In genomic region chr5:154118385-154118784, GRCh38 we compare ENCODE assay signal across 13 cellular contexts.
DNase-seq lines count a peak whose midpoint lies in the region; ATAC-seq and TF ChIP-seq lines count a peak whose summit lies in the region.
"Had no signal": no experiment of that assay in that cellular context is flagged by ENCODE, and none has a peak within 500 bp of the region (broad histone marks: within the 10 kb centered on the region; RNA-seq: fewer than 3 reads in every experiment).

No MANE protein-coding gene starts in this region.

- peak overlapping the region; percentile 6 for H3K27ac ChIP-seq in C4-2B
- no peak overlapping the region for H3K27ac ChIP-seq in OCI-LY7 (ENCODE audit: low read depth, low read length, poor library complexity, severe bottlenecking)
- H3K27ac ChIP-seq in neuronal stem cell (replicated peaks; ENCODE audit: low read length): no peak overlapping the region
- no peak overlapping the region for H3K27ac ChIP-seq in CD4-positive, alpha-beta memory T cell (ENCODE audit: low read depth, low read length)
- H3K27ac ChIP-seq: SJSA1 had no signal

- BruUV-seq in OCI-LY7 (replicated peaks; lab: Mats Ljungman, UMichigan): no TSS peak

- H3K27me3 ChIP-seq in neuronal stem cell (ENCODE audit: control insufficient read depth in 3 of 3, insufficient read depth in 3 of 3, low read depth in 1 of 3, low read length in 3 of 3): no peaks in the 10 kb centered on the region
- no peaks in the 10 kb centered on the region for H3K27me3 ChIP-seq in CD4-positive, alpha-beta memory T cell (ENCODE audit: insufficient read depth, low read length)
- H3K27me3 ChIP-seq: SJSA1 had no signal

- no peaks in the 10 kb centered on the region for H3K79me1 ChIP-seq in neuronal stem cell (ENCODE audit: low read depth, low read length)

- no peaks in the 10 kb centered on the region for H3K79me2 ChIP-seq in OCI-LY7 (ENCODE audit: insufficient read depth, low read depth, low read length)

- no peaks in the 10 kb centered on the region for H3K4me1 Mint-ChIP-seq in CD4-positive, alpha-beta memory T cell
- H3K4me1 Mint-ChIP-seq: CD4-positive, CD25-positive, alpha-beta regulatory T cell had no signal

- no peak overlapping the region for H2AK5ac ChIP-seq in neuronal stem cell (ENCODE audit: low read depth, low read length)

- H3K27me3 Mint-ChIP-seq in CD4-positive, alpha-beta memory T cell: peaks cover 6 to 8% of the 10 kb centered on the region in 2 donors

- CTCF ChIA-PET in OCI-LY7 (lab: Charles Lee; ENCODE audit: unreplicated experiment): no interaction called here
- CTCF ChIA-PET in CD4-positive, alpha-beta memory T cell (lab: Charles Lee; ENCODE audit: partially characterized antibody): no interaction called here

- no peaks in the 10 kb centered on the region for H3K9me2 ChIP-seq in OCI-LY7 (ENCODE audit: insufficient read depth, low read length)

- H3K9me3 ChIP-seq in OCI-LY7 (ENCODE audit: low read length): no peaks in the 10 kb centered on the region
- H3K9me3 ChIP-seq in neuronal stem cell (replicated peaks in 1 of 2; ENCODE audit: control insufficient read depth in 2 of 2, insufficient read depth in 1 of 2, low read depth in 1 of 2, low read length in 2 of 2): no peaks in the 10 kb centered on the region
- H3K9me3 ChIP-seq in CD4-positive, alpha-beta memory T cell (ENCODE audit: control insufficient read depth in 1 of 2, low read length in 2 of 2): no peaks in the 10 kb centered on the region
- H3K9me3 ChIP-seq: SJSA1 had no signal

- no peak overlapping the region for H3K4ac ChIP-seq in neuronal stem cell (ENCODE audit: low read length)

- H3K4me3 ChIP-seq in OCI-LY7 (ENCODE audit: low read depth, low read length, poor library complexity, severe bottlenecking): no peak overlapping the region
- H3K4me3 ChIP-seq in neuronal stem cell (ENCODE audit: low read length in 2 of 2): no peak overlapping the region
- no peak overlapping the region for H3K4me3 ChIP-seq in CD4-positive, alpha-beta memory T cell (ENCODE audit: low read length in 2 of 2)
- H3K4me3 ChIP-seq: SJSA1 had no signal

- H3K36me3 ChIP-seq in OCI-LY7 (ENCODE audit: insufficient read depth, low read length) (no peaks in the 10 kb centered on the region), neuronal stem cell (replicated peaks in 1 of 2; ENCODE audit: control insufficient read depth in 2 of 2, insufficient read depth in 2 of 2, low read length in 2 of 2) (no peaks in the 10 kb centered on the region)
- H3K36me3 ChIP-seq in CD4-positive, alpha-beta memory T cell (ENCODE audit: insufficient read depth, low read length): no peaks in the 10 kb centered on the region
- H3K36me3 ChIP-seq: SJSA1 had no signal

- TF ChIP-seq CTCF in C4-2B (conservative IDR thresholded peaks at IDR 0.05): no peak
- no peak for TF ChIP-seq CTCF in OCI-LY7 (conservative IDR thresholded peaks at IDR 0.05; ENCODE audit: low read length)

- H3K9me3 Mint-ChIP-seq in CD4-positive, alpha-beta memory T cell: peaks cover 0 to 7% (median 2%) of the 10 kb centered on the region in 8 donors

- H4K8ac ChIP-seq in neuronal stem cell (ENCODE audit: low read depth, low read length): no peak overlapping the region

- H3K4me2 ChIP-seq in OCI-LY7 (ENCODE audit: low read length): peak overlapping the region; percentile 21; the same call in 1 of the 2 replicates
- H3K4me2 ChIP-seq in neuronal stem cell (ENCODE audit: insufficient read depth, low read length, poor library complexity, severe bottlenecking): no peak overlapping the region

- H3K14ac ChIP-seq in neuronal stem cell (ENCODE audit: low read length): no peak overlapping the region

- H2BK12ac ChIP-seq in neuronal stem cell (ENCODE audit: low read length): no peak overlapping the region

- no peak overlapping the region for H3K18ac ChIP-seq in neuronal stem cell (ENCODE audit: low read length)

- H2BK15ac ChIP-seq in neuronal stem cell (ENCODE audit: low read length): no peak overlapping the region

- no peak overlapping the region for H3K4me3 Mint-ChIP-seq in CD4-positive, alpha-beta memory T cell
- H3K4me3 Mint-ChIP-seq: CD4-positive, CD25-positive, alpha-beta regulatory T cell had no signal

- H2AFZ ChIP-seq in OCI-LY7 (ENCODE audit: low read length) (no peak overlapping the region; the same call in 1 of the 2 replicates), neuronal stem cell (ENCODE audit: low read length) (peak overlapping the region; percentile 1)

- H2BK120ac ChIP-seq in neuronal stem cell (ENCODE audit: low read depth, low read length): no peak overlapping the region

- no peak overlapping the region for H3K23ac ChIP-seq in neuronal stem cell (ENCODE audit: low read depth, low read length, poor library complexity)

- DNase-seq in OCI-LY7 (ENCODE audit: low spot score) (peak; percentile 16), neuronal stem cell (ENCODE audit: low spot score) (no peak)
- no peak for DNase-seq in CD4-positive, alpha-beta memory T cell
- no peak for DNase-seq in activated naive CD4-positive, alpha-beta T cell treated with anti-CD3 and anti-CD28 coated beads, Interleukin-2, amount 50 U/mL, for 16 hours
- DNase-seq: CD4-positive, CD25-positive, alpha-beta regulatory T cell; Kasumi-1; NCI-H1417 treated with DMSO at 0.1 percent for 48 hours; NCI-H1930; NCI-H446 treated with DMSO at 0.1 percent for 48 hours had no signal

- no peak overlapping the region for H2BK5ac ChIP-seq in neuronal stem cell (ENCODE audit: low read length)

- no peaks in the 10 kb centered on the region for H3K36me3 Mint-ChIP-seq in CD4-positive, alpha-beta memory T cell
- H3K36me3 Mint-ChIP-seq: CD4-positive, CD25-positive, alpha-beta regulatory T cell had no signal

- no peaks in the 10 kb centered on the region for H4K20me1 ChIP-seq in OCI-LY7 (ENCODE audit: insufficient read depth, low read length)

- no peak overlapping the region for H4K91ac ChIP-seq in neuronal stem cell (ENCODE audit: low read depth, low read length, poor library complexity)

- intact Hi-C loops in OCI-LY7 (cut with micrococcal nuclease; ENCODE audit: unreplicated experiment): no loop called here
- intact Hi-C loops in CD4-positive, alpha-beta memory T cell (cut with micrococcal nuclease): no loop called here

- WGBS in neuronal stem cell (ENCODE audit: extremely low coverage in 2 of 2, insufficient read length in 2 of 2, insufficient replicate concordance in 1 of 2), 2 donors: no CpG with 5 or more reads among the region's 2 CpGs

- H3K4me1 ChIP-seq in OCI-LY7 (ENCODE audit: insufficient read depth, low read length, poor library complexity, severe bottlenecking) (peaks cover 8% of the 10 kb centered on the region), neuronal stem cell (ENCODE audit: control insufficient read depth in 2 of 2, insufficient read depth in 1 of 2, low read depth in 1 of 2, low read length in 2 of 2) (peaks cover 0 to 6% of the 10 kb centered on the region in 2 donors)
- H3K4me1 ChIP-seq in CD4-positive, alpha-beta memory T cell (ENCODE audit: insufficient read depth, low read length): no peaks in the 10 kb centered on the region

- no peak overlapping the region for H3K9ac ChIP-seq in neuronal stem cell (ENCODE audit: low read depth, low read length, poor library complexity)

- no peak overlapping the region for H3K27ac Mint-ChIP-seq in CD4-positive, alpha-beta memory T cell

- POLR2A ChIA-PET in OCI-LY7 (lab: Charles Lee): interaction anchor here (0.9 kb wide), 1 partner anchor 9 kb away, joined by 3 read pairs; no protein-coding TSS in a partner anchor
- POLR2A ChIA-PET in CD4-positive, alpha-beta memory T cell (lab: Charles Lee; ENCODE audit: partially characterized antibody): no interaction called here

- ATAC-seq in GM18868 (IDR thresholded peaks at IDR 0.05; ENCODE audit: unreplicated experiment) (peak; percentile 7), GM18907 (IDR thresholded peaks at IDR 0.05; ENCODE audit: unreplicated experiment) (no peak)
